Comparison of ENCODE assay signal across 13 cellular contexts in the genomic region with DNA sequence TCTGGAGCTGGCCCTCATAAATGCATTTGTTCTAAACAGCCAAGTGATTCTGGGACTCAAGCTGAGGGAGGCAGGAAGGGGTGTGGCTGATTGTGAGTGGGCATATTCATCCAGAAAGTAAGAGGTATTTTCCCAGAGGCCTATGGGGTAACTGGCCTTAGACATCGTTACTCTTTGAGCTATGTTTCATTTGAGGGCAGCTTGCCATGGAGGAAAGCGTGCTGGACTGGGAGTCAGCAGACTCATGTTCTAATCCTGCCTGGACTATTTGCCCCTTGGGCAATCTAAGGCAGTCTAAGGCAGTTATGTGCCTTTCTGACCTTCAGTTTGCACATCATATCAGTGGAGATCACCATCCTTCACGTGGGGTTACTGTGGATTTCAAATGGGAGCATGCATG.
A peak's percentile ranks its signal among the peaks of the same experiment; 100 is the strongest.
DNase-seq lines count a peak whose midpoint lies in the region; ATAC-seq and TF ChIP-seq lines count a peak whose summit lies in the region.
"Had no signal": no experiment of that assay in that cellular context is flagged by ENCODE, and none has a peak within 500 bp of the region (broad histone marks: within the 10 kb centered on the region; RNA-seq: fewer than 3 reads in every experiment).

No MANE protein-coding gene starts in this region.

- H3K4me3 ChIP-seq in ascending aorta (peak overlapping the region in 1 of 2 donors; percentile 24), hepatocyte (no peak overlapping the region), tibial artery (no peak overlapping the region), right lobe of liver (no peak overlapping the region)

- H3K4me1 ChIP-seq in ascending aorta: peaks cover 14 to 61% of the 10 kb centered on the region in 2 donors
- H3K4me1 ChIP-seq in hepatocyte (ENCODE audit: insufficient read depth): peaks cover 12% of the 10 kb centered on the region
- H3K4me1 ChIP-seq in tibial artery: peaks cover 0 to 86% (median 62%) of the 10 kb centered on the region in 4 donors
- no peaks in the 10 kb centered on the region for H3K4me1 ChIP-seq in right lobe of liver

- H3K27me3 ChIP-seq in ascending aorta: no peaks in the 10 kb centered on the region
- no peaks in the 10 kb centered on the region for H3K27me3 ChIP-seq in hepatocyte
- no peaks in the 10 kb centered on the region for H3K27me3 ChIP-seq in tibial artery
- H3K27me3 ChIP-seq in right lobe of liver: no peaks in the 10 kb centered on the region

- intact Hi-C loops in activated naive CD4-positive, alpha-beta T cell treated with anti-CD3 and anti-CD28 coated beads for 36 hours (cut with micrococcal nuclease): no loop called here
- intact Hi-C loops in ascending aorta (cut with DNase I): loop anchor here (1.0 to 10.0 kb wide), 9 partner anchors 96 to 929 kb away; partner anchors contain the start of genes SETBP1 and SLC14A2
- intact Hi-C loops in tibial artery (cut with DNase I; ENCODE audit: low total_unique reads): no loop called here
- intact Hi-C loops in right lobe of liver (cut with DNase I): no loop called here

- CTCF ChIA-PET in activated naive CD4-positive, alpha-beta T cell treated with anti-CD3 and anti-CD28 coated beads for 36 hours (lab: Charles Lee): interaction anchor here (1.3 kb wide), 1 partner anchor 99 kb away, joined by 3 read pairs; no protein-coding TSS in a partner anchor

- H3K4me2 ChIP-seq in hepatocyte: no peak overlapping the region

- H3K27ac ChIP-seq in ascending aorta (peak overlapping the region; percentile 81 to 91), hepatocyte (no peak overlapping the region), tibial artery (peak overlapping the region; percentile 77 to 88), right lobe of liver (no peak overlapping the region)

- H3K36me3 ChIP-seq in ascending aorta (no peaks in the 10 kb centered on the region), hepatocyte (replicated peaks; ENCODE audit: insufficient read depth, low read depth) (no peaks in the 10 kb centered on the region), tibial artery (no peaks in the 10 kb centered on the region), right lobe of liver (no peaks in the 10 kb centered on the region)

- ATAC-seq in HG03439 (IDR thresholded peaks at IDR 0.05; ENCODE audit: unreplicated experiment) (no peak), right lobe of liver (no peak)
- ATAC-seq: PC-3 had no signal

- no peaks in the 10 kb centered on the region for H3K9me2 ChIP-seq in hepatocyte (replicated peaks; ENCODE audit: insufficient read depth)

- DNase-seq in activated naive CD4-positive, alpha-beta T cell treated with anti-CD3 and anti-CD28 coated beads for 36 hours: peak; percentile 16
- DNase-seq in activated naive CD4-positive, alpha-beta T cell treated with anti-CD3 and anti-CD28 coated beads, Interleukin-2, amount 50 U/mL, for 16 hours: no peak
- peak; percentile 19 to 95 for DNase-seq in ascending aorta (ENCODE audit: low spot score in 2 of 2)
- DNase-seq in hepatocyte (ENCODE audit: low spot score): peak; percentile 18
- peak; percentile 76 to 89 for DNase-seq in tibial artery
- no peak for DNase-seq in right lobe of liver
- DNase-seq in NCI-H1930 (lab: John Stamatoyannopoulos, UW): no peak
- DNase-seq: DMS153; erythroblast; NCI-H2029 treated with DMSO at 0.1 percent for 48 hours; PC-3; stimulated activated CD4-positive, alpha-beta T cell treated with anti-CD3 and anti-CD28 coated beads, Interleukin-2, amount 100 ng/mL, for 24 hours had no signal

- no peak overlapping the region for H2AFZ ChIP-seq in hepatocyte

- no peaks in the 10 kb centered on the region for H3K9me3 Mint-ChIP-seq in activated naive CD4-positive, alpha-beta T cell treated with anti-CD3 and anti-CD28 coated beads for 36 hours

- H3K27me3 Mint-ChIP-seq in activated naive CD4-positive, alpha-beta T cell treated with anti-CD3 and anti-CD28 coated beads for 36 hours (ENCODE audit: low read depth): peaks cover 3% of the 10 kb centered on the region

- no peaks in the 10 kb centered on the region for H3K36me3 Mint-ChIP-seq in activated naive CD4-positive, alpha-beta T cell treated with anti-CD3 and anti-CD28 coated beads for 36 hours (ENCODE audit: low read depth)

- TF ChIP-seq CTCF in ascending aorta (IDR thresholded peaks at IDR 0.05): no peak
- no peak for TF ChIP-seq CTCF in hepatocyte (IDR thresholded peaks at IDR 0.05; ENCODE audit: poor library complexity)
- no peak for TF ChIP-seq CTCF in tibial artery (IDR thresholded peaks at IDR 0.05)
- no peak for TF ChIP-seq CTCF in right lobe of liver (IDR thresholded peaks at IDR 0.05)

- H3K4me3 Mint-ChIP-seq in activated naive CD4-positive, alpha-beta T cell treated with anti-CD3 and anti-CD28 coated beads for 36 hours: no peak overlapping the region

- H3K27ac Mint-ChIP-seq in activated naive CD4-positive, alpha-beta T cell treated with anti-CD3 and anti-CD28 coated beads for 36 hours: no peak overlapping the region

- 73% methylated on average over 3 of the region's 3 CpGs for WGBS in hepatocyte (ENCODE audit: low lambda C conversion rate, missing lambda C conversion rate)
- 49% methylated on average over 3 of the region's 3 CpGs for WGBS in right lobe of liver (ENCODE audit: insufficient coverage, low coverage, low lambda C conversion rate, missing lambda C conversion rate)

- no peaks in the 10 kb centered on the region for H3K9me3 ChIP-seq in ascending aorta
- no peaks in the 10 kb centered on the region for H3K9me3 ChIP-seq in hepatocyte (ENCODE audit: low read depth)
- no peaks in the 10 kb centered on the region for H3K9me3 ChIP-seq in tibial artery
- no peaks in the 10 kb centered on the region for H3K9me3 ChIP-seq in right lobe of liver

- no peak for TF ChIP-seq POLR2A in right lobe of liver (IDR thresholded peaks at IDR 0.05)

- H3K79me2 ChIP-seq in hepatocyte: no peaks in the 10 kb centered on the region

- no peaks in the 10 kb centered on the region for H3K4me1 Mint-ChIP-seq in activated naive CD4-positive, alpha-beta T cell treated with anti-CD3 and anti-CD28 coated beads for 36 hours (ENCODE audit: low read depth)

- no peaks in the 10 kb centered on the region for H4K20me1 ChIP-seq in hepatocyte (ENCODE audit: insufficient read depth, poor library complexity, severe bottlenecking)

Comparison
In these comparisons a context has a peak if more than half of its experiments do, and no peak if none do; other contexts are left out.
1. DNase-seq: peak in activated naive CD4-positive, alpha-beta T cell treated with anti-CD3 and anti-CD28 coated beads for 36 hours (single experiment), ascending aorta (2 of 2), hepatocyte (single experiment) and tibial artery (2 of 2); none in activated naive CD4-positive, alpha-beta T cell treated with anti-CD3 and anti-CD28 coated beads, Interleukin-2, amount 50 U/mL, for 16 hours (single experiment), right lobe of liver (0 of 3) and NCI-H1930 (0 of 2).
2. H3K27ac ChIP-seq: peak in ascending aorta (2 of 2) and tibial artery (2 of 2); none in hepatocyte (single experiment) and right lobe of liver (0 of 3).